In the genomic region with DNA sequence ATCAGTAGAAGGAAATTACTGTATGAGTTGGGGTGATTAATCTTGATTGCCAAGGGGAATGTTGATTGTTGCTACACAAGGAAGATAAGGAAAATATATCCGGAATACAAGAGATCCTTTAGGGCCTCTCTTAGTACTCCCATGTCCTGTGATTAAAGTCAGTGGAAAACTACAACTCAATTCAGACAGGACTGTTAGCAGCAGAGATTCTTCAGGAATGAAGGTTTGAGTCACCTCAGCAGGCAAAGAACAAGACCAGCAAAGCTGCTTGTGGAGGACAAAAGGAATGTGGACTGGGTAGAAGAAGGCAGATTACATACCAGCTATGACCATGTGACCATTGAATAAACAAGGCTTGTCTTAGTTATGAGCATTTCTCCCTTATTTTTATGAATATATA, we compare ENCODE assay signal across 22 cellular contexts.
DNase-seq lines count a peak whose midpoint lies in the region; ATAC-seq and TF ChIP-seq lines count a peak whose summit lies in the region.
"Had no signal": no experiment of that assay in that cellular context is flagged by ENCODE, and none has a peak within 500 bp of the region (broad histone marks: within the 10 kb centered on the region; RNA-seq: fewer than 3 reads in every experiment).

No MANE protein-coding gene starts in this region.

- no TSS peak for BruUV-seq in Caco-2 (replicated peaks; lab: Mats Ljungman, UMichigan)

- no peak overlapping the region for H3K27ac ChIP-seq in RWPE2 (ENCODE audit: poor library complexity, severe bottlenecking)
- H3K27ac ChIP-seq: adrenal gland, gastrocnemius medialis, neural progenitor cell had no signal

- intact Hi-C loops in Caco-2 (cut with micrococcal nuclease; ENCODE audit: unreplicated experiment): loop anchor here (1.0 to 2.0 kb wide), 3 partner anchors 18 to 134 kb away; no protein-coding TSS in a partner anchor

- peaks cover 43% of the 10 kb centered on the region for H3K4me1 Mint-ChIP-seq in Caco-2 (ENCODE audit: low read depth, unreplicated experiment)
- H3K4me1 Mint-ChIP-seq: memory B cell, T-helper 17 cell had no signal

- no peaks in the 10 kb centered on the region for H3K27me3 Mint-ChIP-seq in Caco-2 (ENCODE audit: insufficient read depth, unreplicated experiment)
- H3K27me3 Mint-ChIP-seq: CD4-positive, alpha-beta T cell; T-helper 17 cell had no signal

- peak; percentile 88 to 92 for DNase-seq in Caco-2
- DNase-seq in RWPE2 (ENCODE audit: low spot score): no peak
- DNase-seq in fibroblast of pulmonary artery (ENCODE audit: low read depth): peak; percentile 4
- DNase-seq in non-pigmented ciliary epithelial cell (ENCODE audit: low read depth): peak; percentile 31
- no peak for DNase-seq in middle frontal gyrus (ENCODE audit: extremely low spot score, low spot score)
- DNase-seq: ACHN; adrenal gland; CD4-positive, alpha-beta T cell; DND-41; gastrocnemius medialis; NCI-H187 treated with DMSO at 0.1 percent for 48 hours; NCI-H510A; retina; Right ventricle myocardium superior; T-helper 17 cell had no signal

- TF ChIP-seq CTCF in Caco-2 (IDR thresholded peaks at IDR 0.05; ENCODE audit: insufficient read depth in 1 of 2, low read depth in 1 of 2, low read length in 1 of 2, severe bottlenecking in 1 of 2, unreplicated experiment in 1 of 2) (no peak), RWPE2 (IDR thresholded peaks at IDR 0.05; ENCODE audit: poor library complexity, severe bottlenecking) (no peak), fibroblast of pulmonary artery (IDR thresholded peaks at IDR 0.05; ENCODE audit: low read length, missing control alignments) (no peak)

- H3K9me3 Mint-ChIP-seq in Caco-2 (ENCODE audit: unreplicated experiment): peaks cover 18% of the 10 kb centered on the region
- H3K9me3 Mint-ChIP-seq: activated T-helper 2 cell treated with anti-CD3 and anti-CD28 coated beads, Interferon-gamma antibody, Interleukin-2, Interleukin-4, amounts not matched to agents 10 μg/mL and 5 μg/mL and 100 μg/mL, durations not matched to agents 14 hours and 24 hours and 36 hours had no signal

- POLR2A ChIA-PET in Caco-2 (lab: Charles Lee): interaction anchor here (0.5 to 1.2 kb wide), 4 partner anchors 26 to 1527 kb away, joined by 3 to 10 read pairs (median 5); no protein-coding TSS in a partner anchor

- peak overlapping the region; percentile 70 for H3K4me3 Mint-ChIP-seq in Caco-2 (ENCODE audit: unreplicated experiment)
- H3K4me3 Mint-ChIP-seq: CD4-positive, alpha-beta T cell; memory B cell; neural progenitor cell; stimulated activated naive CD8-positive, alpha-beta T cell treated with anti-CD3 and anti-CD28 coated beads, Interleukin-15, Interleukin-2, amounts not matched to agents 100 ng/mL and 50 ng/mL, for 24 hours; T-helper 17 cell had no signal

- no peak overlapping the region for H3K4me3 ChIP-seq in Caco-2 (ENCODE audit: low read depth, low read length)
- no peak overlapping the region for H3K4me3 ChIP-seq in RWPE2 (ENCODE audit: severe bottlenecking)
- H3K4me3 ChIP-seq in fibroblast of pulmonary artery (replicated peaks; ENCODE audit: low read depth, low read length): no peak overlapping the region
- H3K4me3 ChIP-seq: adrenal gland, gastrocnemius medialis, neural progenitor cell had no signal

- H3K36me3 ChIP-seq in Caco-2 (ENCODE audit: control insufficient read depth, insufficient read depth, low read length): no peaks in the 10 kb centered on the region
- no peaks in the 10 kb centered on the region for H3K36me3 ChIP-seq in RWPE2 (ENCODE audit: low read depth)
- H3K36me3 ChIP-seq: adrenal gland, gastrocnemius medialis, neural progenitor cell had no signal

- H3K9me3 ChIP-seq in Caco-2: peaks cover 18% of the 10 kb centered on the region
- no peaks in the 10 kb centered on the region for H3K9me3 ChIP-seq in RWPE2 (ENCODE audit: severe bottlenecking)
- H3K9me3 ChIP-seq: adrenal gland had no signal

- ATAC-seq in RWPE2 (ENCODE audit: low read depth) (peak; percentile 75), GM19452 (IDR thresholded peaks at IDR 0.05; ENCODE audit: unreplicated experiment) (no peak), HG02870 (IDR thresholded peaks at IDR 0.05; ENCODE audit: unreplicated experiment) (no peak), HG02623 (IDR thresholded peaks at IDR 0.05; ENCODE audit: unreplicated experiment) (no peak)
- ATAC-seq: gastrocnemius medialis, T-helper 17 cell had no signal

- H3K27me3 ChIP-seq in Caco-2 (replicated peaks; ENCODE audit: control insufficient read depth, insufficient read depth, low read length) (no peaks in the 10 kb centered on the region), RWPE2 (ENCODE audit: insufficient read depth, poor library complexity, severe bottlenecking) (no peaks in the 10 kb centered on the region)
- H3K27me3 ChIP-seq: adrenal gland, gastrocnemius medialis, neural progenitor cell had no signal

- H3K4me1 ChIP-seq in Caco-2 (peaks cover 49% of the 10 kb centered on the region), RWPE2 (ENCODE audit: insufficient read depth, poor library complexity, severe bottlenecking) (no peaks in the 10 kb centered on the region)
- H3K4me1 ChIP-seq: adrenal gland, gastrocnemius medialis, neural progenitor cell had no signal

- H3K27ac Mint-ChIP-seq in Caco-2 (ENCODE audit: unreplicated experiment): peak overlapping the region; percentile 96
- H3K27ac Mint-ChIP-seq: activated T-helper 2 cell treated with anti-CD3 and anti-CD28 coated beads, Interferon-gamma antibody, Interleukin-2, Interleukin-4, amounts not matched to agents 10 μg/mL and 5 μg/mL and 100 μg/mL, durations not matched to agents 14 hours and 24 hours and 36 hours; CD4-positive, alpha-beta T cell; memory B cell; neural progenitor cell; stimulated activated naive CD8-positive, alpha-beta T cell treated with anti-CD3 and anti-CD28 coated beads, Interleukin-15, Interleukin-2, amounts not matched to agents 100 ng/mL and 50 ng/mL, for 24 hours; T-helper 17 cell had no signal

- CTCF ChIA-PET in Caco-2 (lab: Charles Lee): interaction anchor here (1.2 to 2.0 kb wide), 2 partner anchors 13 to 17 kb away, joined by 3 to 15 read pairs; no protein-coding TSS in a partner anchor

- H3K36me3 Mint-ChIP-seq in Caco-2 (ENCODE audit: insufficient read depth, unreplicated experiment): peaks cover 23% of the 10 kb centered on the region

Comparison
In these comparisons a context has a peak if more than half of its experiments do, and no peak if none do; other contexts are left out.
1. DNase-seq: peak in Caco-2 (2 of 2), fibroblast of pulmonary artery (single experiment) and non-pigmented ciliary epithelial cell (single experiment); none in RWPE2 (single experiment) and middle frontal gyrus (single experiment).